Comparison of ENCODE assay signal across 10 cellular contexts in genomic region chr7:920351-921070, GRCh38. TPM values are rescaled to one million over a fixed set of nuclear protein-coding genes. Genes with fewer than 3 reads are reported as not detected.
DNase-seq lines count a peak whose midpoint lies in the region; ATAC-seq, FAIRE-seq and TF ChIP-seq lines count a peak whose summit lies in the region.
"Had no signal": no experiment of that assay in that cellular context is flagged by ENCODE, and none has a peak within 500 bp of the region (broad histone marks: within the 10 kb centered on the region; RNA-seq: fewer than 3 reads in every experiment).

No MANE protein-coding gene starts in this region.

- H3K4me3 ChIP-seq in heart right ventricle (no peak overlapping the region), ascending aorta (no peak overlapping the region)

- peak overlapping the region in 9 of 10 donors; percentile 68 to 97 (median 80) for H3K27ac Mint-ChIP-seq in naive thymus-derived CD8-positive, alpha-beta T cell

- H3K9me3 Mint-ChIP-seq in naive thymus-derived CD8-positive, alpha-beta T cell: no peaks in the 10 kb centered on the region
- H3K9me3 Mint-ChIP-seq: neural crest cell had no signal

- peak overlapping the region in 7 of 10 donors; percentile 23 to 82 (median 58) for H3K4me3 Mint-ChIP-seq in naive thymus-derived CD8-positive, alpha-beta T cell
- H3K4me3 Mint-ChIP-seq: neural crest cell had no signal

- H3K4me1 ChIP-seq in heart right ventricle (peaks cover 0 to 35% (median 9%) of the 10 kb centered on the region in 9 donors), ascending aorta (peaks cover 3% of the 10 kb centered on the region in 2 donors)

- H3K27me3 ChIP-seq in heart right ventricle (peaks cover 0 to 13% (median 0%) of the 10 kb centered on the region in 7 donors), ascending aorta (no peaks in the 10 kb centered on the region)

- no peak for FAIRE-seq in urothelium cell line (lab: Jason Lieb, UNC)

- no peaks in the 10 kb centered on the region for H3K9me3 ChIP-seq in heart right ventricle
- no peaks in the 10 kb centered on the region for H3K9me3 ChIP-seq in ascending aorta

- H3K4me1 Mint-ChIP-seq in naive thymus-derived CD8-positive, alpha-beta T cell: peaks cover 16 to 43% (median 36%) of the 10 kb centered on the region in 4 donors

- DNase-seq in Right ventricle myocardium superior: peak; percentile 34
- DNase-seq in heart right ventricle: no peak
- peak; percentile 4 to 62 for DNase-seq in ascending aorta (ENCODE audit: low spot score in 2 of 2)
- peak in 1 of 10 donors; percentile 46 for DNase-seq in naive thymus-derived CD8-positive, alpha-beta T cell
- peak; percentile 49 for DNase-seq in urothelium cell line (ENCODE audit: low spot score)
- no peak for DNase-seq in GM20000 (ENCODE audit: low spot score)
- DNase-seq in central memory CD4-positive, alpha-beta T cell: no peak
- DNase-seq: dermis blood vessel endothelial cell had no signal

- intact Hi-C loops in Right ventricle myocardium superior (cut with DNase I) (no loop called here), heart right ventricle (cut with DNase I) (no loop called here), ascending aorta (cut with DNase I) (no loop called here)

- no peaks in the 10 kb centered on the region for H3K27me3 Mint-ChIP-seq in naive thymus-derived CD8-positive, alpha-beta T cell

- H3K27ac ChIP-seq in heart right ventricle: no peak overlapping the region
- no peak overlapping the region for H3K27ac ChIP-seq in ascending aorta

- TF ChIP-seq CTCF in heart right ventricle (IDR thresholded peaks at IDR 0.05): no peak
- TF ChIP-seq CTCF in ascending aorta (IDR thresholded peaks at IDR 0.05): no peak
- TF ChIP-seq CTCF in GM20000 (IDR thresholded peaks at IDR 0.05; ENCODE audit: extremely low read depth, missing control alignments): no peak

- POLR2A ChIA-PET in naive thymus-derived CD8-positive, alpha-beta T cell (lab: Charles Lee): interaction anchor here (0.5 to 2.4 kb wide), 2 partner anchors 10 to 107 kb away, joined by 3 to 8 read pairs; no protein-coding TSS in a partner anchor

- H3K36me3 ChIP-seq in heart right ventricle (no peaks in the 10 kb centered on the region), ascending aorta (peaks cover 0 to 2% of the 10 kb centered on the region in 2 donors)

- ATAC-seq in Right ventricle myocardium superior (ENCODE audit: poor library complexity) (no peak), heart right ventricle (no peak), GM18858 (IDR thresholded peaks at IDR 0.05; ENCODE audit: unreplicated experiment) (no peak)
- no peak for ATAC-seq in naive thymus-derived CD8-positive, alpha-beta T cell

- H3K36me3 Mint-ChIP-seq in naive thymus-derived CD8-positive, alpha-beta T cell: no peaks in the 10 kb centered on the region

- WGBS in heart right ventricle, 2 donors: 82 to 89% methylated on average over 34 to 40 of the region's 40 CpGs

RNA-seq across cellular contexts. Expression of gene ADAP1, which starts 34.0 kb away (rescaled TPM):
- total RNA-seq in Right ventricle myocardium superior (6.4 TPM), heart right ventricle (10 to 100 TPM in 5 of 10 donors, 1 to 10 TPM in 5; 5.2 to 14.9 (median 9.7) TPM), ascending aorta (44.5 TPM)
- polyA plus RNA-seq in heart right ventricle: 10 to 100 TPM in 1 of 2 donors, 1 to 10 TPM in 1; 2.3 to 13.5 TPM
- total RNA-seq in naive thymus-derived CD8-positive, alpha-beta T cell: 10 to 100 TPM; 12.4 to 14.5 TPM
- 10 to 100 TPM in 1 of 3 donors, 1 to 10 TPM in 2; 7.6 to 18.4 (median 8.2) TPM for polyA plus RNA-seq in naive thymus-derived CD8-positive, alpha-beta T cell

RNA-seq across cellular contexts. Expression of gene GET4, which starts 44.2 kb away (rescaled TPM):
- total RNA-seq in Right ventricle myocardium superior (20.6 TPM), heart right ventricle (10 to 100 TPM; 14.7 to 25.0 (median 20.4) TPM), ascending aorta (4.2 TPM)
- polyA plus RNA-seq in heart right ventricle: 10 to 100 TPM; 32.8 to 38.6 TPM
- 10 to 100 TPM; 61.4 to 64.1 TPM for total RNA-seq in naive thymus-derived CD8-positive, alpha-beta T cell
- polyA plus RNA-seq in naive thymus-derived CD8-positive, alpha-beta T cell: 10 to 100 TPM; 23.0 to 34.6 (median 23.6) TPM

RNA-seq across cellular contexts. Expression of gene COX19, which starts 54.8 kb away (rescaled TPM):
- 8.0 TPM for total RNA-seq in Right ventricle myocardium superior
- 1 to 10 TPM; 3.7 to 9.1 (median 6.1) TPM for total RNA-seq in heart right ventricle
- polyA plus RNA-seq in heart right ventricle: 1 to 10 TPM; 4.7 to 6.9 TPM
- 2.1 TPM for total RNA-seq in ascending aorta
- 10 to 100 TPM; 46.9 to 49.0 TPM for total RNA-seq in naive thymus-derived CD8-positive, alpha-beta T cell
- 10 to 100 TPM; 19.3 to 21.5 (median 20.2) TPM for polyA plus RNA-seq in naive thymus-derived CD8-positive, alpha-beta T cell

Comparison
In these comparisons a context has a peak if more than half of its experiments do, and no peak if none do; other contexts are left out.
1. DNase-seq: peak in Right ventricle myocardium superior (single experiment), ascending aorta (2 of 2) and urothelium cell line (single experiment); none in heart right ventricle (0 of 2), GM20000 (single experiment) and central memory CD4-positive, alpha-beta T cell (single experiment).